In the genomic region with DNA sequence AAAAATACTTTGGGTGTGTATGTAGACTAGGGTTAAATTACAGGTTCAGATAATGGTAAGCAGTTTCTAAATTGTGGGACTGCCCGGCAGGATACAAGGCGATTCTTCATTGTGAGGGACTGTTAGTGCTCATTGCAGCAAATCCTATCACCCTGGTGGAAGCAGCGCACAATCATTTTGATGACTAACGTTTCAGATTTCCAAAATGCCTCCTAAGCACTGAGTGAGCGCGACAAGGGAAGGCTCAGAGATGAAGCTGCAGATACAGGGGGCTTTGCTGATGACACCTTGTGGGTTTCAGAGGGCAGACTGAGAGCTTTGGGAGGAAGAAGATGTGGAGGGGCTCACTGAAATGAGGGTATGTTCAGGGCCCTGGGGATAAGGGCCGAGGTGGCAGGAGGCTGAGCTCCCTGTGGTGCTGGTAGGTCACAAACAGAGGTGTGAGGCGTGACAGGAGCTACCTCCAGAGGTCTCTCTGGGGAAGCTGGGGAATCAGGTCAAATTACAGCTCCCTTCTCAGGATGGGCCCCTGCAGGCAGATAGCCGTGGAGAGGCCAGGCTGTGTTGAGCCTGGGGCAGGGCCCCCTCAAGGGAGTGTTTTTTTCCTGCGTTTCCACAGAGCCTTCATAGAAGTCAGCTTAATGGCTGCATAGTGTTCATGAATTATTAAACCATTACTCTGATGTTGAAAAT, we compare ENCODE assay signal across 18 cellular contexts.
A peak's percentile ranks its signal among the peaks of the same experiment; 100 is the strongest.
DNase-seq lines count a peak whose midpoint lies in the region; ATAC-seq lines count a peak whose summit lies in the region.
"Had no signal": no experiment of that assay in that cellular context is flagged by ENCODE, and none has a peak within 500 bp of the region (broad histone marks: within the 10 kb centered on the region; RNA-seq: fewer than 3 reads in every experiment).

No MANE protein-coding gene starts in this region.

- H3K4ac ChIP-seq in neuronal stem cell (ENCODE audit: low read length) = no peak overlapping the region

- no peak overlapping the region for H4K8ac ChIP-seq in neuronal stem cell (ENCODE audit: low read depth, low read length)

- H3K23ac ChIP-seq in neuronal stem cell (ENCODE audit: low read depth, low read length, poor library complexity) = no peak overlapping the region

- H2BK12ac ChIP-seq in neuronal stem cell (ENCODE audit: low read length) = no peak overlapping the region

- no peak overlapping the region for H2BK5ac ChIP-seq in neuronal stem cell (ENCODE audit: low read length)

- H3K4me3 ChIP-seq in neuronal stem cell (ENCODE audit: low read length in 2 of 2) = no peak overlapping the region
- H3K4me3 ChIP-seq: esophagus squamous epithelium, Peyer's patch, spleen, suprapubic skin had no signal

- peak overlapping the region; percentile 4 for H2BK120ac ChIP-seq in neuronal stem cell (ENCODE audit: low read depth, low read length)

- H3K27ac ChIP-seq in neuronal stem cell (replicated peaks; ENCODE audit: low read length) = no peak overlapping the region
- H3K27ac ChIP-seq: esophagus squamous epithelium, Peyer's patch, spleen, suprapubic skin had no signal

- no peak overlapping the region for H3K14ac ChIP-seq in neuronal stem cell (ENCODE audit: low read length)

- H3K27me3 ChIP-seq in neuronal stem cell (ENCODE audit: control insufficient read depth in 3 of 3, insufficient read depth in 3 of 3, low read depth in 1 of 3, low read length in 3 of 3) = no peaks in the 10 kb centered on the region
- H3K27me3 ChIP-seq: Peyer's patch, spleen, suprapubic skin had no signal

- no peak overlapping the region for H3K9ac ChIP-seq in neuronal stem cell (ENCODE audit: low read depth, low read length, poor library complexity)

- peak; percentile 5 for DNase-seq in DMS53 (lab: John Stamatoyannopoulos, UW)
- DNase-seq in DMS53 treated with DMSO at 0.1 percent for 48 hours (lab: John Stamatoyannopoulos, UW; ENCODE audit: unreplicated experiment) = no peak
- peak; percentile 87 for DNase-seq in NCI-H1436 treated with DMSO at 0.1 percent for 48 hours (lab: John Stamatoyannopoulos, UW)
- peak; percentile 10 for DNase-seq in UCSD-AML1 (lab: John Stamatoyannopoulos, UW; ENCODE audit: unreplicated experiment)
- no peak for DNase-seq in neuronal stem cell (ENCODE audit: low spot score)
- no peak for DNase-seq in NK-92 (lab: John Stamatoyannopoulos, UW; ENCODE audit: unreplicated experiment)
- DNase-seq in SW480 (ENCODE audit: low spot score) = no peak
- DNase-seq: activated CD4-positive, alpha-beta T cell treated with anti-CD3 and anti-CD28 coated beads, Interleukin-2, amount 10 ng/mL, durations not matched to agents 24 days and 14 days; activated T-cell treated with anti-CD3 and anti-CD28 coated beads, Interleukin-2, amount 50 U/mL, for 72 hours; cortex of kidney; esophagus squamous epithelium; Kasumi-1; nucleus accumbens; Peyer's patch; spleen had no signal

- peaks cover 0 to 2% of the 10 kb centered on the region in 2 donors for H3K9me3 ChIP-seq in neuronal stem cell (replicated peaks in 1 of 2; ENCODE audit: control insufficient read depth in 2 of 2, insufficient read depth in 1 of 2, low read depth in 1 of 2, low read length in 2 of 2)
- H3K9me3 ChIP-seq: Caco-2, esophagus squamous epithelium, Peyer's patch, spleen, suprapubic skin had no signal

- no peak overlapping the region for H3K4me2 ChIP-seq in neuronal stem cell (ENCODE audit: insufficient read depth, low read length, poor library complexity, severe bottlenecking)

- H3K79me1 ChIP-seq in neuronal stem cell (ENCODE audit: low read depth, low read length) = no peaks in the 10 kb centered on the region

- H2AFZ ChIP-seq in neuronal stem cell (ENCODE audit: low read length) = peak overlapping the region; percentile 64

- H3K36me3 ChIP-seq in neuronal stem cell (replicated peaks in 1 of 2; ENCODE audit: control insufficient read depth in 2 of 2, insufficient read depth in 2 of 2, low read length in 2 of 2) = no peaks in the 10 kb centered on the region
- H3K36me3 ChIP-seq: esophagus squamous epithelium, Peyer's patch, spleen, suprapubic skin had no signal

- peaks cover 5 to 9% of the 10 kb centered on the region in 2 donors for H3K4me1 ChIP-seq in neuronal stem cell (ENCODE audit: control insufficient read depth in 2 of 2, insufficient read depth in 1 of 2, low read depth in 1 of 2, low read length in 2 of 2)
- H3K4me1 ChIP-seq: Caco-2, Peyer's patch had no signal

- no peak overlapping the region for H2AK5ac ChIP-seq in neuronal stem cell (ENCODE audit: low read depth, low read length)

- no peak for ATAC-seq in HG02870 (IDR thresholded peaks at IDR 0.05; ENCODE audit: unreplicated experiment)
- ATAC-seq: activated T-cell treated with anti-CD3 and anti-CD28 coated beads, Interleukin-2, amount 50 U/mL, for 72 hours had no signal

- H2BK15ac ChIP-seq in neuronal stem cell (ENCODE audit: low read length) = no peak overlapping the region

- no CpG with 5 or more reads among the region's 10 CpGs for WGBS in neuronal stem cell (ENCODE audit: extremely low coverage in 2 of 2, insufficient read length in 2 of 2, insufficient replicate concordance in 1 of 2), 2 donors

- H3K18ac ChIP-seq in neuronal stem cell (ENCODE audit: low read length) = peak overlapping the region; percentile 25

- no peak overlapping the region for H4K91ac ChIP-seq in neuronal stem cell (ENCODE audit: low read depth, low read length, poor library complexity)

Comparison
In these comparisons a context has a peak if more than half of its experiments do, and no peak if none do; other contexts are left out.
1. DNase-seq: peak in DMS53 (single experiment), NCI-H1436 treated with DMSO at 0.1 percent for 48 hours (single experiment) and UCSD-AML1 (single experiment); none in DMS53 treated with DMSO at 0.1 percent for 48 hours (single experiment), neuronal stem cell (single experiment), NK-92 (single experiment) and SW480 (single experiment).